8 cellular contexts compared by ENCODE assay signal in the genomic region with DNA sequence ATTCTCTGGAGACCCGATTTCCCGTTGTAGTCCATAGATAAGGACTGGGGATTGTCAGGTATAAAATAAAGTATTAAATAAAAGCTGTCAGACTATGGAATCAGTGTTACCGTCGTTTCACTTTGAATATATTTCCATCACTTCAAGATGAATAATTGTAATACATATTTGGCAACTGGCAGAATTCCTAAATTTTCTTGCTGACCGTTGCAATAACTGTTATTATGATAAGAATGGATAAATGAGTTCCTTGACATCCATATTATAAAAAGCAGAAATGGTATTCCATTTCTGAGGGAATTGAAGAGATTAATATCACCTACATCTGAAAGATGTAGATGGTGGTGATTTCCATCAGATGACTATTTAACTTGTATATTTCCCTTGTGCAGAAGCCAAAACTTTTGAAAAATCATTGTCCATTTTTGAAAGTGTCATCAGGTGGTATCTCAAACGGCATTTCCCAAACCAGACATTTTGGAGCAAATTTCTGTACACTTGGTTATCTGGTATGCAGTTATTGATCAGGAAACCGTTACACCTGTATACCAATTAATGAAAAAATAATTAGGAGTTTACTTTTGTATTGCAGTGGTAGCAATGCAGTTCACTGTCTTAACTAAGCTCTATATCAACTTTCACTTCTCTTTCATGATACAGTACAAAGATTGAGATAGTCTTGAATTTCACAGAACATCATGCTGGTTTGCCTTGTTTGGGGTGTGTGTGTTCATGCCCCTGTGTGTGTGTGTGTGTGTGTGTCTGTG.
"Had no signal": no experiment of that assay in that cellular context is flagged by ENCODE, and none has a peak within 500 bp of the region (broad histone marks: within the 10 kb centered on the region; RNA-seq: fewer than 3 reads in every experiment).

No MANE protein-coding gene starts in this region.

- H3K4me3 ChIP-seq: GM23248, K562 had no signal

- DNase-seq: GM23248, H9, HCEC 1CT, KG1 had no signal

- H3K27ac ChIP-seq: GM23248 had no signal

- H2AFZ ChIP-seq: GM23248 had no signal

- FAIRE-seq: H1, H54, HTR-8/SVneo, K562 had no signal

- ATAC-seq: K562 had no signal

- H3K9ac ChIP-seq: GM23248 had no signal

- H3K4me1 Mint-ChIP-seq: H9 had no signal

- H3K4me3 Mint-ChIP-seq: H9 had no signal

- H3K9me3 Mint-ChIP-seq: H9 had no signal
